ENCODE assay signal across 17 cellular contexts in genomic region chr11:13136272-13136596, GRCh38.
"Had no signal": no experiment of that assay in that cellular context is flagged by ENCODE, and none has a peak within 500 bp of the region (broad histone marks: within the 10 kb centered on the region; RNA-seq: fewer than 3 reads in every experiment).

No MANE protein-coding gene starts in this region.

- DNase-seq: activated CD4-positive, alpha-beta T cell treated with anti-CD3 and anti-CD28 coated beads for 1 hour; activated CD4-positive, alpha-beta T cell treated with anti-CD3 and anti-CD28 coated beads, Interleukin-2, amount 50 U/mL, for 48 hours; activated gamma-delta T cell; activated naive CD8-positive, alpha-beta T cell treated with anti-CD3 and anti-CD28 coated beads, Interleukin-2, amount 10 ng/mL, durations not matched to agents 7 days and 5 days; activated T-cell treated with anti-CD3 and anti-CD28 coated beads, Interleukin-2, amount 50 U/mL, for 48 hours; cortex of kidney; effector CD8-positive, alpha-beta T cell; hippocampal formation; naive B cell; occipital lobe; sigmoid colon; stimulated activated CD4-positive, alpha-beta T cell treated with anti-CD3 and anti-CD28 coated beads, Interleukin-2, amount 100 ng/mL, for 48 hours; stimulated activated naive CD4-positive, alpha-beta T cell treated with Interleukin-2 at 50 U/mL for 16 hours; T-cell; T1000 had no signal

- H3K27me3 ChIP-seq: ascending aorta, sigmoid colon, suprapubic skin had no signal

- H3K4me3 Mint-ChIP-seq: activated naive CD8-positive, alpha-beta T cell treated with anti-CD3 and anti-CD28 coated beads, Interleukin-2, amount 10 ng/mL, durations not matched to agents 7 days and 5 days; naive B cell; T-cell had no signal

- H3K4me3 ChIP-seq: ascending aorta, sigmoid colon, suprapubic skin had no signal

- H3K27ac Mint-ChIP-seq: activated naive CD8-positive, alpha-beta T cell treated with anti-CD3 and anti-CD28 coated beads, Interleukin-2, amount 10 ng/mL, durations not matched to agents 7 days and 5 days; naive B cell; T-cell had no signal

- H3K27ac ChIP-seq: ascending aorta, sigmoid colon, suprapubic skin had no signal

- H3K4me1 ChIP-seq: ascending aorta, sigmoid colon had no signal

- H3K36me3 ChIP-seq: ascending aorta, sigmoid colon, suprapubic skin had no signal

- H3K9me3 ChIP-seq: ascending aorta, sigmoid colon, suprapubic skin had no signal

- H3K36me3 Mint-ChIP-seq: naive B cell, T-cell had no signal

- ATAC-seq: T-cell had no signal
